ENCODE assay signal across 9 cellular contexts in genomic region chr6:30810813-30811329, GRCh38.
A peak's percentile ranks its signal among the peaks of the same experiment; 100 is the strongest.
DNase-seq lines count a peak whose midpoint lies in the region; ATAC-seq, FAIRE-seq and TF ChIP-seq lines count a peak whose summit lies in the region.
"Had no signal": no experiment of that assay in that cellular context is flagged by ENCODE, and none has a peak within 500 bp of the region (broad histone marks: within the 10 kb centered on the region; RNA-seq: fewer than 3 reads in every experiment).

No MANE protein-coding gene starts in this region.

- CTCF ChIA-PET in Panc1 (lab: Charles Lee) = no interaction called here
- CTCF ChIA-PET in H1 (lab: Charles Lee; ENCODE audit: partially characterized antibody) = interaction anchor here (0.6 to 2.3 kb wide), 10 partner anchors 10 to 290 kb away, joined by 3 to 8 read pairs (median 4); no protein-coding TSS in a partner anchor

- peak overlapping the region; percentile 96; the same call in 1 of the 2 replicates for H2BK20ac ChIP-seq in H1 (ENCODE audit: low read length)

- H3K9me3 ChIP-seq in Panc1 (ENCODE audit: control insufficient read depth, insufficient read depth, low read depth, low read length) (no peaks in the 10 kb centered on the region), H1 (ENCODE audit: insufficient read depth in 2 of 2, low read depth in 1 of 2, low read length in 1 of 2) (peaks cover 0 to 2% of the 10 kb centered on the region in 2 experiments; a peak in 1 of 4 replicates), small intestine (ENCODE audit: control insufficient read depth, low read depth) (no peaks in the 10 kb centered on the region)
- no peaks in the 10 kb centered on the region for H3K9me3 ChIP-seq in effector memory CD4-positive, alpha-beta T cell (ENCODE audit: control insufficient read depth, low read length)

- DNase-seq in Caki2 (ENCODE audit: low read depth) (peak; percentile 30), Panc1 (ENCODE audit: low read depth, low spot score) (no peak), H1 (ENCODE audit: low read depth in 1 of 2, low spot score in 2 of 2) (no peak), HFFc6 (no peak), small intestine (no peak)
- DNase-seq in stimulated activated CD8-positive, alpha-beta memory T cell treated with anti-CD3 and anti-CD28 coated beads, Interleukin-7, amount 100 ng/mL, for 4 hours (ENCODE audit: low read depth in 2 of 2) = peak; percentile 71 to 88
- DNase-seq in effector memory CD4-positive, alpha-beta T cell = no peak

- peak overlapping the region in 1 of 2 experiments; percentile 7; a peak in 2 of 4 replicates for H3K4me2 ChIP-seq in H1 (ENCODE audit: insufficient read depth in 1 of 2, low read depth in 2 of 2, low read length in 2 of 2)

- H3K27me3 ChIP-seq in Panc1 (ENCODE audit: control insufficient read depth, insufficient read depth, low read length) (no peaks in the 10 kb centered on the region), H1 (replicated peaks in 1 of 4; ENCODE audit: control insufficient read depth in 3 of 4, extremely low read depth in 1 of 4, insufficient read depth in 3 of 4, low read length in 3 of 4) (no peaks in the 10 kb centered on the region), small intestine (ENCODE audit: control insufficient read depth in 2 of 2, insufficient read depth in 2 of 2, low read length in 2 of 2) (no peaks in the 10 kb centered on the region)
- H3K27me3 ChIP-seq in effector memory CD4-positive, alpha-beta T cell (replicated peaks; ENCODE audit: control insufficient read depth, insufficient read depth, low read length, poor library complexity, severe bottlenecking) = no peaks in the 10 kb centered on the region

- intact Hi-C loops in Panc1 (cut with micrococcal nuclease; ENCODE audit: unreplicated experiment) = no loop called here

- ATAC-seq in GM21723 (IDR thresholded peaks at IDR 0.05; ENCODE audit: unreplicated experiment) (peak; percentile 91), Panc1 (peak; percentile 43; the same call in 1 of the 2 replicates)

- H3K79me2 ChIP-seq in H1 (ENCODE audit: control insufficient read depth in 1 of 2, insufficient read depth in 2 of 2, low read length in 2 of 2) = no peaks in the 10 kb centered on the region

- H3K27ac ChIP-seq in Panc1 (ENCODE audit: low read length) = peak overlapping the region; percentile 1; the same call in 1 of the 2 replicates
- H3K27ac ChIP-seq in H1 (ENCODE audit: low read depth, low read length) = no peak overlapping the region
- no peak overlapping the region for H3K27ac ChIP-seq in effector memory CD4-positive, alpha-beta T cell (ENCODE audit: insufficient read depth, low read length, poor library complexity, severe bottlenecking)
- no peak overlapping the region for H3K27ac ChIP-seq in small intestine (ENCODE audit: low read depth in 1 of 2, low read length in 1 of 2)

- no peaks in the 10 kb centered on the region for H3K27me3 Mint-ChIP-seq in HFFc6 (ENCODE audit: insufficient read depth)

- no peak overlapping the region for H2BK120ac ChIP-seq in H1 (replicated peaks; ENCODE audit: low read depth, low read length)

- H3K27ac Mint-ChIP-seq in HFFc6 = no peak overlapping the region

- FAIRE-seq in H1 (lab: Jason Lieb, UNC) (no peak), small intestine (lab: Jason Lieb, UNC) (no peak)
- FAIRE-seq: TTC549 had no signal

- H3K9me3 Mint-ChIP-seq in HFFc6 = no peaks in the 10 kb centered on the region

- H2BK12ac ChIP-seq in H1 (ENCODE audit: low read depth, low read length) = peak overlapping the region; percentile 55; the same call in 1 of the 2 replicates

- TF ChIP-seq CTCF in Panc1 (IDR thresholded peaks at IDR 0.05) = no peak
- no peak for TF ChIP-seq CTCF in H1 (IDR thresholded peaks at IDR 0.05; ENCODE audit: control extremely low read depth in 1 of 3, insufficient read depth in 1 of 3, low read depth in 1 of 3, low read length in 3 of 3)
- TF ChIP-seq CTCF in HFFc6 (IDR thresholded peaks at IDR 0.05) = no peak

- H4K8ac ChIP-seq in H1 (ENCODE audit: extremely low read depth, insufficient read depth, low read length) = peak overlapping the region; percentile 86; the same call in 1 of the 2 replicates

- peaks cover 29% of the 10 kb centered on the region for H3K4me1 Mint-ChIP-seq in HFFc6 (ENCODE audit: low read depth)

- no peak overlapping the region for H3K18ac ChIP-seq in H1 (ENCODE audit: extremely low read depth, low read length)

- no peak overlapping the region for H3K4me3 Mint-ChIP-seq in HFFc6

- 0 out of 2 replicates have a peak, but pooled peaks cover 3% of the 10 kb centered on the region for H3K23me2 ChIP-seq in H1 (ENCODE audit: low read depth, low read length)

- no peak for TF ChIP-seq RAD21 in H1 (IDR thresholded peaks at IDR 0.05 in 1 of 2, conservative IDR thresholded peaks at IDR 0.05 in 1 of 2; ENCODE audit: low read depth in 2 of 2, low read length in 2 of 2)

- H4K91ac ChIP-seq in H1 (replicated peaks; ENCODE audit: insufficient read length, low read length) = peak overlapping the region; percentile 35

- no peak overlapping the region for H4K5ac ChIP-seq in H1 (ENCODE audit: insufficient read length, low read depth, low read length)

- H2AK5ac ChIP-seq in H1 (ENCODE audit: low read depth, low read length) = no peak overlapping the region

- no peak overlapping the region for H2AFZ ChIP-seq in H1 (ENCODE audit: low read length)

- no TSS peak for BruUV-seq in Panc1 (replicated peaks; lab: Mats Ljungman, UMichigan)

- 0 out of 2 replicates have a peak overlapping the region, but pooled peaks have one; percentile 18 for H2BK5ac ChIP-seq in H1 (ENCODE audit: low read depth, low read length)

- 0 out of 2 replicates have a peak overlapping the region, but pooled peaks have one; percentile 25 for H2BK15ac ChIP-seq in H1 (ENCODE audit: low read length)

- no peak overlapping the region for H3K56ac ChIP-seq in H1 (replicated peaks; ENCODE audit: insufficient read length, low read depth, low read length)

- peaks cover 16% of the 10 kb centered on the region for H3K4me1 ChIP-seq in Panc1 (ENCODE audit: control insufficient read depth, insufficient read depth, low read length)
- H3K4me1 ChIP-seq in H1 (replicated peaks in 1 of 4; ENCODE audit: control insufficient read depth in 3 of 4, insufficient read depth in 4 of 4, low read length in 3 of 4) = peaks cover 3 to 11% (median 6%) of the 10 kb centered on the region in 4 experiments; a peak in 6 of 7 replicates
- H3K4me1 ChIP-seq in effector memory CD4-positive, alpha-beta T cell (ENCODE audit: control insufficient read depth, insufficient read depth, low read length, poor library complexity, severe bottlenecking) = peaks cover 26% of the 10 kb centered on the region
- peaks cover 0 to 3% of the 10 kb centered on the region in 2 donors for H3K4me1 ChIP-seq in small intestine (ENCODE audit: control insufficient read depth in 2 of 2, insufficient read depth in 1 of 2, low read depth in 1 of 2, low read length in 1 of 2)

- H3K36me3 ChIP-seq in Panc1 (ENCODE audit: control insufficient read depth, insufficient read depth, low read length) (no peaks in the 10 kb centered on the region), H1 (ENCODE audit: control insufficient read depth in 2 of 4, insufficient read depth in 4 of 4, low read length in 3 of 4) (no peaks in the 10 kb centered on the region), small intestine (ENCODE audit: control insufficient read depth in 2 of 2, insufficient read depth in 2 of 2, low read length in 2 of 2) (no peaks in the 10 kb centered on the region)
- no peaks in the 10 kb centered on the region for H3K36me3 ChIP-seq in effector memory CD4-positive, alpha-beta T cell (ENCODE audit: control insufficient read depth, insufficient read depth, low read length)

- H3K36me3 Mint-ChIP-seq in HFFc6 (ENCODE audit: low read depth) = no peaks in the 10 kb centered on the region

- TF ChIP-seq POLR2A in H1 (IDR thresholded peaks at IDR 0.05; ENCODE audit: control extremely low read depth in 1 of 2, low read depth in 2 of 2, low read length in 2 of 2) = no peak

- H3K9ac ChIP-seq in H1 (replicated peaks in 1 of 4; ENCODE audit: extremely low read depth in 1 of 4, low read depth in 3 of 4, low read length in 3 of 4) = no peak overlapping the region

- no peaks in the 10 kb centered on the region for H4K20me1 ChIP-seq in H1 (replicated peaks in 1 of 2; ENCODE audit: control insufficient read depth in 1 of 2, insufficient read depth in 2 of 2, low read length in 2 of 2)

- no peak overlapping the region for H3K4ac ChIP-seq in H1 (replicated peaks; ENCODE audit: insufficient read length, low read depth, low read length)

- in situ Hi-C loops in Caki2 (cut with HindIII; ENCODE audit: low pct_unique_long_range_greater_than_20kb, low sequenced_read_pairs) (no loop called here), Panc1 (cut with HindIII; ENCODE audit: low pct_unique_long_range_greater_than_20kb, low sequenced_read_pairs) (no loop called here)

- H3K79me1 ChIP-seq in H1 (ENCODE audit: low read depth, low read length) = no peaks in the 10 kb centered on the region

- H3K14ac ChIP-seq in H1 (ENCODE audit: insufficient read length) = no peak overlapping the region

- TF ChIP-seq EP300 in H1 (IDR thresholded peaks at IDR 0.05; ENCODE audit: borderline replicate concordance in 1 of 2, low read depth in 2 of 2, low read length in 2 of 2) = no peak

- WGBS in H1 (ENCODE audit: extremely low coverage in 1 of 2, insufficient coverage in 1 of 2, insufficient read length in 1 of 2, insufficient replicate concordance in 2 of 2, low coverage in 1 of 2, low lambda C conversion rate in 2 of 2, missing lambda C conversion rate in 1 of 2), 2 experiments = 66% methylated on average over 7 of the region's 7 CpGs; no CpG with 5 or more reads in 1 of the 2 experiments
- WGBS in small intestine, 3 donors = 50 to 67% (median 64%) methylated on average over 7 of the region's 7 CpGs

- H3K4me3 ChIP-seq in Panc1 (ENCODE audit: low read depth in 2 of 2, low read length in 2 of 2) = no peak overlapping the region
- H3K4me3 ChIP-seq in H1 (ENCODE audit: extremely low read depth in 1 of 4, insufficient read depth in 2 of 4, low read depth in 3 of 4, low read length in 4 of 4) = no peak overlapping the region
- no peak overlapping the region for H3K4me3 ChIP-seq in effector memory CD4-positive, alpha-beta T cell (ENCODE audit: insufficient read depth, low read depth, low read length, poor library complexity, severe bottlenecking)
- no peak overlapping the region for H3K4me3 ChIP-seq in small intestine (ENCODE audit: low read depth in 1 of 2, low read length in 2 of 2)

- POLR2A ChIA-PET in Panc1 (lab: Charles Lee) = no interaction called here
- POLR2A ChIA-PET in H1 (lab: Charles Lee; ENCODE audit: partially characterized antibody) = interaction anchor here (2.2 kb wide), 1 partner anchor 17 kb away, joined by 5 read pairs; no protein-coding TSS in a partner anchor

- H3K23ac ChIP-seq in H1 (ENCODE audit: insufficient read length) = no peak overlapping the region

TF ChIP-seq in H1, 55 proteins besides CTCF, POLR2A, EP300 and RAD21 (continues in another document):
- TF ChIP-seq, protein P1, sequence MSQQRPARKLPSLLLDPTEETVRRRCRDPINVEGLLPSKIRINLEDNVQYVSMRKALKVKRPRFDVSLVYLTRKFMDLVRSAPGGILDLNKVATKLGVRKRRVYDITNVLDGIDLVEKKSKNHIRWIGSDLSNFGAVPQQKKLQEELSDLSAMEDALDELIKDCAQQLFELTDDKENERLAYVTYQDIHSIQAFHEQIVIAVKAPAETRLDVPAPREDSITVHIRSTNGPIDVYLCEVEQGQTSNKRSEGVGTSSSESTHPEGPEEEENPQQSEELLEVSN (IDR thresholded peaks at IDR 0.05) = no peak
- no peak for TF ChIP-seq GTF2F1 (IDR thresholded peaks at IDR 0.05; ENCODE audit: borderline replicate concordance, low read depth, low read length)

Comparison
In these comparisons a context has a peak if more than half of its experiments do, and no peak if none do; other contexts are left out.
1. DNase-seq: peak in Caki2 (single experiment) and stimulated activated CD8-positive, alpha-beta memory T cell treated with anti-CD3 and anti-CD28 coated beads, Interleukin-7, amount 100 ng/mL, for 4 hours (2 of 2); none in Panc1 (single experiment), H1 (0 of 2), effector memory CD4-positive, alpha-beta T cell (0 of 3), HFFc6 (single experiment) and small intestine (single experiment).